ENCODE assay signal across 8 cellular contexts in genomic region chr3:151327571-151328198, GRCh38. TPM values are rescaled to one million over a fixed set of nuclear protein-coding genes. Genes with fewer than 3 reads are reported as not detected.
DNase-seq lines count a peak whose midpoint lies in the region; ATAC-seq, FAIRE-seq and TF ChIP-seq lines count a peak whose summit lies in the region.

No MANE protein-coding gene starts in this region.

- no peak overlapping the region for H3K27ac Mint-ChIP-seq in naive thymus-derived CD4-positive, alpha-beta T cell

- H3K4me3 ChIP-seq in DOHH2 (ENCODE audit: low read length) (no peak overlapping the region), bronchial epithelial cell (ENCODE audit: low read depth, low read length) (no peak overlapping the region)
- no peak overlapping the region for H3K4me3 ChIP-seq in naive thymus-derived CD4-positive, alpha-beta T cell (ENCODE audit: low read length)

- no peak for FAIRE-seq in bronchial epithelial cell (lab: Jason Lieb, UNC)

- no peak overlapping the region for H3K4me2 ChIP-seq in DOHH2 (ENCODE audit: low read length)

- DNase-seq in NCI-H1417 treated with DMSO at 0.1 percent for 48 hours (lab: John Stamatoyannopoulos, UW) (peak; percentile 3), bronchial epithelial cell (ENCODE audit: low read depth) (peak; percentile 54), midbrain (lab: John Stamatoyannopoulos, UW) (peak; percentile 14), HK-2 (ENCODE audit: unreplicated experiment) (no peak)
- DNase-seq in naive thymus-derived CD4-positive, alpha-beta T cell, result no peak

- H3K27ac ChIP-seq in DOHH2 (ENCODE audit: low read depth, low read length), result no peak overlapping the region
- no peak overlapping the region for H3K27ac ChIP-seq in naive thymus-derived CD4-positive, alpha-beta T cell (ENCODE audit: low read depth, low read length)

- no peaks in the 10 kb centered on the region for H3F3A ChIP-seq in DOHH2 (ENCODE audit: control insufficient read depth, insufficient read depth)

- peaks cover 4 to 7% (median 6%) of the 10 kb centered on the region in 7 donors for H3K4me1 Mint-ChIP-seq in naive thymus-derived CD4-positive, alpha-beta T cell

- H3K27me3 ChIP-seq in DOHH2 (ENCODE audit: control insufficient read depth, low read length) (no peaks in the 10 kb centered on the region), bronchial epithelial cell (ENCODE audit: control insufficient read depth, insufficient read depth, low read length) (no peaks in the 10 kb centered on the region)
- H3K27me3 ChIP-seq in naive thymus-derived CD4-positive, alpha-beta T cell (ENCODE audit: control insufficient read depth in 2 of 2, insufficient read depth in 2 of 2, low read length in 2 of 2), result no peaks in the 10 kb centered on the region

- ATAC-seq in HG03460 (IDR thresholded peaks at IDR 0.05; ENCODE audit: unreplicated experiment) (no peak), HG02938 (IDR thresholded peaks at IDR 0.05; ENCODE audit: unreplicated experiment) (no peak)
- no peak for ATAC-seq in naive thymus-derived CD4-positive, alpha-beta T cell

- TF ChIP-seq CTCF in DOHH2 (IDR thresholded peaks at IDR 0.05; ENCODE audit: low read depth, low read length, poor library complexity, severe bottlenecking) (peak; percentile 69), bronchial epithelial cell (IDR thresholded peaks at IDR 0.05; ENCODE audit: insufficient read depth, low read length, severe bottlenecking) (peak; percentile 30)

- CTCF ChIA-PET in naive thymus-derived CD4-positive, alpha-beta T cell (lab: Charles Lee), result interaction anchor here (0.6 to 1.9 kb wide), 5 partner anchors 19 to 1720 kb away, joined by 3 to 8 read pairs (median 5); no protein-coding TSS in a partner anchor

- no peak overlapping the region for H3K4me3 Mint-ChIP-seq in naive thymus-derived CD4-positive, alpha-beta T cell

- H3K36me3 Mint-ChIP-seq in naive thymus-derived CD4-positive, alpha-beta T cell, result no peaks in the 10 kb centered on the region

- H3K79me2 ChIP-seq in DOHH2 (ENCODE audit: control insufficient read depth, low read length), result no peaks in the 10 kb centered on the region

- POLR2A ChIA-PET in naive thymus-derived CD4-positive, alpha-beta T cell (lab: Charles Lee), result no interaction called here

- H4K20me1 ChIP-seq in DOHH2 (ENCODE audit: control insufficient read depth, insufficient read depth, low read depth, low read length), result no peaks in the 10 kb centered on the region

- intact Hi-C loops in naive thymus-derived CD4-positive, alpha-beta T cell (cut with micrococcal nuclease), result loop anchor here (1.0 to 5.0 kb wide), 5 partner anchors 45 to 171 kb away; no protein-coding TSS in a partner anchor

- no peaks in the 10 kb centered on the region for H3K9me3 ChIP-seq in DOHH2 (ENCODE audit: control insufficient read depth, insufficient read depth, low read length)
- H3K9me3 ChIP-seq in naive thymus-derived CD4-positive, alpha-beta T cell (ENCODE audit: control insufficient read depth in 2 of 3, low read length in 3 of 3), result no peaks in the 10 kb centered on the region

- H3K9me2 ChIP-seq in DOHH2 (replicated peaks; ENCODE audit: control insufficient read depth, low read length), result no peaks in the 10 kb centered on the region

- peaks cover 10 to 30% (median 19%) of the 10 kb centered on the region in 5 donors for H3K27me3 Mint-ChIP-seq in naive thymus-derived CD4-positive, alpha-beta T cell

- H3K36me3 ChIP-seq in DOHH2 (ENCODE audit: control insufficient read depth, low read length) (no peaks in the 10 kb centered on the region), bronchial epithelial cell (ENCODE audit: control insufficient read depth, insufficient read depth, low read length) (no peaks in the 10 kb centered on the region)
- no peaks in the 10 kb centered on the region for H3K36me3 ChIP-seq in naive thymus-derived CD4-positive, alpha-beta T cell (ENCODE audit: control insufficient read depth in 2 of 3, insufficient read depth in 3 of 3, low read length in 3 of 3)

- peaks cover 11% of the 10 kb centered on the region for H3K4me1 ChIP-seq in DOHH2 (ENCODE audit: control insufficient read depth, low read length)
- H3K4me1 ChIP-seq in naive thymus-derived CD4-positive, alpha-beta T cell (ENCODE audit: control insufficient read depth in 2 of 2, insufficient read depth in 2 of 2, low read length in 2 of 2), result no peaks in the 10 kb centered on the region

- peaks cover 0 to 1% (median 0%) of the 10 kb centered on the region in 11 donors for H3K9me3 Mint-ChIP-seq in naive thymus-derived CD4-positive, alpha-beta T cell

RNA-seq across cellular contexts. Expression of gene P2RY13, which starts 1.7 kb away (rescaled TPM):
- total RNA-seq in bronchial epithelial cell, result not detected in 2 replicates
- 10 to 100 TPM in 1 of 5 experiments, under 1 TPM in 1, not detected in 3; 0.13 to 11.4 TPM for total RNA-seq in naive thymus-derived CD4-positive, alpha-beta T cell
- polyA plus RNA-seq in naive thymus-derived CD4-positive, alpha-beta T cell, result not detected

RNA-seq across cellular contexts. Expression of gene GPR87, which starts 11.1 kb away (rescaled TPM):
- total RNA-seq in bronchial epithelial cell, result 56.9 and 64.5 TPM in 2 replicates
- total RNA-seq in naive thymus-derived CD4-positive, alpha-beta T cell, result not detected
- not detected for polyA plus RNA-seq in naive thymus-derived CD4-positive, alpha-beta T cell

RNA-seq across cellular contexts. Expression of gene P2RY14, which starts 49.3 kb away (rescaled TPM):
- under 0.01 TPM in 1 of 2 replicates, not detected in the other for total RNA-seq in bronchial epithelial cell
- 1 to 10 TPM in 2 of 5 experiments, under 1 TPM in 2, not detected in 1; 0.19 to 5.7 (median 1.1) TPM for total RNA-seq in naive thymus-derived CD4-positive, alpha-beta T cell
- under 1 TPM in 1 of 2 donors, not detected in 1; 0.11 TPM for polyA plus RNA-seq in naive thymus-derived CD4-positive, alpha-beta T cell

RNA-seq across cellular contexts. Expression of gene P2RY12, which starts 56.9 kb away (rescaled TPM):
- not detected in 2 replicates for total RNA-seq in bronchial epithelial cell
- under 1 TPM in 1 of 5 experiments, not detected in 4; 0.39 TPM for total RNA-seq in naive thymus-derived CD4-positive, alpha-beta T cell
- polyA plus RNA-seq in naive thymus-derived CD4-positive, alpha-beta T cell, result not detected

Comparison
In these comparisons a context has a peak if more than half of its experiments do, and no peak if none do; other contexts are left out.
1. DNase-seq: peak in NCI-H1417 treated with DMSO at 0.1 percent for 48 hours (single experiment), bronchial epithelial cell (single experiment) and midbrain (single experiment); none in naive thymus-derived CD4-positive, alpha-beta T cell (0 of 9) and HK-2 (single experiment).
2. RNA of gene GPR87, which starts 11.1 kb away (total RNA-seq): 56.9 to 64.5 TPM in bronchial epithelial cell; not detected in naive thymus-derived CD4-positive, alpha-beta T cell; every median in the first group is over 10 times any median in the second.